ENCODE assay signal across 7 cellular contexts in genomic region chr6:62283828-62284411, GRCh38. TPM values are rescaled to one million over a fixed set of nuclear protein-coding genes. Genes with fewer than 3 reads are reported as not detected.
DNase-seq lines count a peak whose midpoint lies in the region; ATAC-seq and TF ChIP-seq lines count a peak whose summit lies in the region.

No MANE protein-coding gene starts in this region.

- ATAC-seq in HG02678 (IDR thresholded peaks at IDR 0.05; ENCODE audit: unreplicated experiment) (no peak), GM18868 (IDR thresholded peaks at IDR 0.05; ENCODE audit: unreplicated experiment) (no peak)

- peaks cover 5% of the 10 kb centered on the region for H3K27me3 ChIP-seq in neuron (ENCODE audit: insufficient read depth, low read length)

- H3K36me3 ChIP-seq in neuron (ENCODE audit: insufficient read depth, low read length): no peaks in the 10 kb centered on the region

- in situ Hi-C loops in GM13977 (cut with MboI; ENCODE audit: low pct_unique_long_range_greater_than_20kb, low sequenced_read_pairs, unreplicated experiment): no loop called here

- H3K4me3 ChIP-seq in neuron (ENCODE audit: low read length): peak overlapping the region; percentile 68

- DNase-seq in GM13977 (ENCODE audit: low spot score) (peak; percentile 9), NCI-H2227 treated with DMSO at 0.1 percent for 48 hours (lab: John Stamatoyannopoulos, UW) (peak; percentile 23), dermis blood vessel endothelial cell (peak; percentile 21), T-helper 1 cell (no peak)

- H3K9me3 ChIP-seq in neuron (ENCODE audit: low read length): no peaks in the 10 kb centered on the region

- H3K4me1 ChIP-seq in neuron (ENCODE audit: insufficient read depth, low read length): peaks cover 12% of the 10 kb centered on the region

- H2AFZ ChIP-seq in neuron (ENCODE audit: low read depth, low read length): peak overlapping the region; percentile 22

- peak; percentile 61 for TF ChIP-seq CTCF in GM13977 (IDR thresholded peaks at IDR 0.05; ENCODE audit: extremely low read depth, insufficient read depth, missing control alignments)

RNA-seq across cellular contexts. Expression of gene KHDRBS2, which starts 2.1 kb away (rescaled TPM):
- not detected in 2 replicates for total RNA-seq in dermis blood vessel endothelial cell

Comparison
In these comparisons a context has a peak if more than half of its experiments do, and no peak if none do; other contexts are left out.
1. DNase-seq: peak in GM13977 (single experiment), NCI-H2227 treated with DMSO at 0.1 percent for 48 hours (single experiment) and dermis blood vessel endothelial cell (single experiment); none in T-helper 1 cell (0 of 5).